Comparison of ENCODE assay signal across 8 cellular contexts in the genomic region with DNA sequence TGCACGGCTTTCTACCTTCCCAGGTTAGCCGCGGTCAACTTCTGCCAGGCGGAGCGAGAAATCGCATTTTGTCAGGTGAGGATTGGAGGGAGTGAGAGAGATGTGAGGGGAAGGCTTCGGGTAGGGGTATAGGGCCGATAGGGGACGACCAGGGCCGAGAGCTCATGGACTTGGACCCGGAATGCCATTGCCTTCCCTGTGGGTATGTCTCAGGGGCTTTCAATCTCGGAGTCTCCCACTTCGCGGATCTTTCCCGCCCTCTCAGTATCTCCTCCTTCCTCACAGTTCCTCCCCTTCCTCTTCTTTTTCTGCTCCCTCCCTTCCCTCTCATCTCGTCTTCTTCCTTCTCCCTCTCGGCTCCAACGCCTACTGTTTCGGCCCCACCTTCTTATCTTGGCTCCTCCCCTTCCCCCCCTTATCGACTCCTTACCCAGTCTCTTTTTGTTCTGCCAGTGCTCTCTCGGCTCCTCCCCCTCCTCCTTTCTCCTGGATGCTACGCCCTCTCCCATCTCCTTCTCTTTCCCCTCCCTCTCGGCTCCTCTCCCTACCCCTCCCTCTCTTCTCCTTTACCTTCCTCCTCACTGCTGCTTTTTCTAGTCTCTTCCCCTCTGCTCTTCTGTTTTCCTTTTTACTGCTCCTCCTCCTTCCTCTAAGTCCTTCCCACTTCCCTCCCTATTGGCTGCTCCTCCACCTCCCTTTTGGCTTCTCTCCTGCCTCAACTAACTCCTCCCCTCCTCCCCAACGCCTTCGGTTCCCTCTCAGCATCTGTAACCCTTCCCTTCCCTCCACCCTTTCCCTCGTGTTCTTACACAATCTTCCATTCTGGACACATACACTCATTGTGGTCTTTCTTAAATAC. TPM values are rescaled to one million over a fixed set of nuclear protein-coding genes. Genes with fewer than 3 reads are reported as not detected.
DNase-seq lines count a peak whose midpoint lies in the region; ATAC-seq and TF ChIP-seq lines count a peak whose summit lies in the region.

No MANE protein-coding gene starts in this region.

- peak overlapping the region; percentile 90 for H3K27ac ChIP-seq in GM23338 (ENCODE audit: low read depth)

- H3K4me3 ChIP-seq in GM23338 (peak overlapping the region; percentile 86), fibroblast of pulmonary artery (replicated peaks; ENCODE audit: low read depth, low read length) (peak overlapping the region; percentile 66)

- H3K79me2 ChIP-seq in GM23338 (replicated peaks; ENCODE audit: insufficient read depth): no peaks in the 10 kb centered on the region

- no peaks in the 10 kb centered on the region for H3K36me3 ChIP-seq in GM23338 (ENCODE audit: insufficient read depth)

- DNase-seq in EH (ENCODE audit: low read depth): peak; percentile 96
- DNase-seq in GM23338 (ENCODE audit: low spot score): peak; percentile 92
- DNase-seq in LHCN-M2 (ENCODE audit: low read depth): peak; percentile 91
- DNase-seq in RPMI7951 (ENCODE audit: low read depth): peak; percentile 90
- DNase-seq in fibroblast of pulmonary artery (ENCODE audit: low read depth): peak; percentile 96
- DNase-seq in natural killer cell treated with Interleukin-12 subunit alpha and Interleukin-12 subunit beta and Interleukin-15 and Interleukin-18, amount 100 ng/mL, for 72 hours (ENCODE audit: low spot score): peak; percentile 67
- peak; percentile 88 for DNase-seq in stromal cell of bone marrow (ENCODE audit: low read depth)

- no peaks in the 10 kb centered on the region for H3K9me2 ChIP-seq in GM23338 (ENCODE audit: insufficient read depth)

- ATAC-seq in GM23338: peak; percentile 79
- peak; percentile 78 for ATAC-seq in activated T-helper 17 cell treated with anti-CD3 and anti-CD28 coated beads, Interleukin-2, amount 50 U/mL, for 72 hours (replicated peaks)
- ATAC-seq in natural killer cell treated with Interleukin-12 subunit alpha and Interleukin-12 subunit beta and Interleukin-15 and Interleukin-18, amount 100 ng/mL, for 72 hours: peak; percentile 78 to 80

- peaks cover 6% of the 10 kb centered on the region; the same call in 1 of the 2 replicates for H3K4me1 ChIP-seq in GM23338 (ENCODE audit: insufficient read depth)

- no peaks in the 10 kb centered on the region for H3K27me3 ChIP-seq in GM23338 (ENCODE audit: insufficient read depth)

- H3K4me3 Mint-ChIP-seq in GM23338: peak overlapping the region; percentile 90
- H3K4me3 Mint-ChIP-seq in activated T-helper 17 cell treated with anti-CD3 and anti-CD28 coated beads, Interleukin-2, amount 50 U/mL, for 72 hours: peak overlapping the region; percentile 90
- H3K4me3 Mint-ChIP-seq in natural killer cell treated with Interleukin-12 subunit alpha and Interleukin-12 subunit beta and Interleukin-15 and Interleukin-18, amount 100 ng/mL, for 72 hours: peak overlapping the region; percentile 98

- no peaks in the 10 kb centered on the region for H3F3A ChIP-seq in GM23338 (replicated peaks; ENCODE audit: low read depth)

- no peaks in the 10 kb centered on the region for H3K36me3 Mint-ChIP-seq in GM23338 (ENCODE audit: low read depth)
- H3K36me3 Mint-ChIP-seq in activated T-helper 17 cell treated with anti-CD3 and anti-CD28 coated beads, Interleukin-2, amount 50 U/mL, for 72 hours (ENCODE audit: low read depth): no peaks in the 10 kb centered on the region
- H3K36me3 Mint-ChIP-seq in natural killer cell treated with Interleukin-12 subunit alpha and Interleukin-12 subunit beta and Interleukin-15 and Interleukin-18, amount 100 ng/mL, for 72 hours: no peaks in the 10 kb centered on the region

- H3K9me3 Mint-ChIP-seq in GM23338: no peaks in the 10 kb centered on the region
- H3K9me3 Mint-ChIP-seq in activated T-helper 17 cell treated with anti-CD3 and anti-CD28 coated beads, Interleukin-2, amount 50 U/mL, for 72 hours: no peaks in the 10 kb centered on the region
- no peaks in the 10 kb centered on the region for H3K9me3 Mint-ChIP-seq in natural killer cell treated with Interleukin-12 subunit alpha and Interleukin-12 subunit beta and Interleukin-15 and Interleukin-18, amount 100 ng/mL, for 72 hours

- H3K27ac Mint-ChIP-seq in GM23338: peak overlapping the region; percentile 88
- peak overlapping the region; percentile 94 for H3K27ac Mint-ChIP-seq in activated T-helper 17 cell treated with anti-CD3 and anti-CD28 coated beads, Interleukin-2, amount 50 U/mL, for 72 hours
- H3K27ac Mint-ChIP-seq in natural killer cell treated with Interleukin-12 subunit alpha and Interleukin-12 subunit beta and Interleukin-15 and Interleukin-18, amount 100 ng/mL, for 72 hours: peak overlapping the region; percentile 79 to 93

- peaks cover 3% of the 10 kb centered on the region; the same call in 1 of the 3 replicates for H3K4me1 Mint-ChIP-seq in GM23338
- peaks cover 7% of the 10 kb centered on the region for H3K4me1 Mint-ChIP-seq in activated T-helper 17 cell treated with anti-CD3 and anti-CD28 coated beads, Interleukin-2, amount 50 U/mL, for 72 hours
- peaks cover 22 to 23% of the 10 kb centered on the region in 2 donors for H3K4me1 Mint-ChIP-seq in natural killer cell treated with Interleukin-12 subunit alpha and Interleukin-12 subunit beta and Interleukin-15 and Interleukin-18, amount 100 ng/mL, for 72 hours (ENCODE audit: low read depth in 2 of 2)

- peak overlapping the region; percentile 88 for H2AFZ ChIP-seq in GM23338

- peaks cover 1% of the 10 kb centered on the region for H3K27me3 Mint-ChIP-seq in GM23338 (ENCODE audit: insufficient read depth, low read depth, poor library complexity)
- H3K27me3 Mint-ChIP-seq in activated T-helper 17 cell treated with anti-CD3 and anti-CD28 coated beads, Interleukin-2, amount 50 U/mL, for 72 hours: no peaks in the 10 kb centered on the region
- no peaks in the 10 kb centered on the region for H3K27me3 Mint-ChIP-seq in natural killer cell treated with Interleukin-12 subunit alpha and Interleukin-12 subunit beta and Interleukin-15 and Interleukin-18, amount 100 ng/mL, for 72 hours

- H3K4me2 ChIP-seq in GM23338: peak overlapping the region; percentile 83

- no peaks in the 10 kb centered on the region for H4K20me1 ChIP-seq in GM23338 (replicated peaks; ENCODE audit: insufficient read depth)

- TF ChIP-seq CTCF in GM23338 (conservative IDR thresholded peaks at IDR 0.05; ENCODE audit: low read depth in 2 of 2) (no peak), fibroblast of pulmonary artery (IDR thresholded peaks at IDR 0.05; ENCODE audit: low read length, missing control alignments) (no peak)

TF ChIP-seq in GM23338, 12 proteins besides CTCF, POLR2A, EP300 and RAD21:
- TF ChIP-seq POLR2AphosphoS5 (IDR thresholded peaks at IDR 0.05; ENCODE audit: low read depth) (peak; percentile 46; the same call in 1 of the 2 replicates), STAT1 (IDR thresholded peaks at IDR 0.05; ENCODE audit: unreplicated experiment) (no peak)

RNA-seq across cellular contexts. Expression of a gene that starts 29.4 kb away (rescaled TPM):
- total RNA-seq in GM23338 (2014; rRNA removed; shearing (Covaris generic)): 601 and 620 TPM in 2 replicates
- 307 and 337 TPM in 2 replicates for polyA plus RNA-seq in GM23338 (2016; fragmentation: Nextera tagmentation; extraction: Ambion mirVana)
- 383 and 536 TPM in 2 replicates for total RNA-seq in LHCN-M2 (2014; rRNA removed)
- polyA plus RNA-seq in LHCN-M2 (2012): 121 TPM
- total RNA-seq in RPMI7951 (2014; rRNA removed; shearing (Covaris generic)): 273 and 308 TPM in 2 replicates
- 100 to 1,000 TPM; 214 to 247 TPM for total RNA-seq in activated T-helper 17 cell treated with anti-CD3 and anti-CD28 coated beads, Interleukin-2, amount 50 U/mL, for 72 hours
- 100 to 1,000 TPM; 170 to 211 TPM for total RNA-seq in natural killer cell treated with Interleukin-12 subunit alpha and Interleukin-12 subunit beta and Interleukin-15 and Interleukin-18, amount 100 ng/mL, for 72 hours

Comparison
In these comparisons a context has a peak if more than half of its experiments do, and no peak if none do; other contexts are left out.
1. Peak in every context shown above with its lines: DNase-seq, ATAC-seq, H3K4me3 ChIP-seq and H3K27ac ChIP-seq.